ENCODE assay signal across 8 cellular contexts in genomic region chr7:151115121-151115835, GRCh38. TPM values are rescaled to one million over a fixed set of nuclear protein-coding genes. Genes with fewer than 3 reads are reported as not detected.
A peak's percentile ranks its signal among the peaks of the same experiment; 100 is the strongest.
DNase-seq lines count a peak whose midpoint lies in the region; ATAC-seq, FAIRE-seq and TF ChIP-seq lines count a peak whose summit lies in the region.

No MANE protein-coding gene starts in this region.

- no peak for FAIRE-seq in small intestine (lab: Jason Lieb, UNC)

- H3K36me3 ChIP-seq in small intestine (ENCODE audit: control insufficient read depth in 2 of 2, insufficient read depth in 2 of 2, low read length in 2 of 2), result peaks cover 3% of the 10 kb centered on the region in 2 donors

- DNase-seq in GM12865 (ENCODE audit: low read depth) (peak; percentile 41), foreskin keratinocyte (no peak), small intestine (peak; percentile 27), midbrain (lab: John Stamatoyannopoulos, UW) (no peak), NCI-H1092 treated with DMSO at 0.1 percent for 48 hours (lab: John Stamatoyannopoulos, UW) (no peak), NCI-H1417 treated with DMSO at 0.1 percent for 48 hours (lab: John Stamatoyannopoulos, UW) (no peak)
- DNase-seq in activated CD4-positive, alpha-beta T cell treated with anti-CD3 and anti-CD28 coated beads, Interleukin-2, amount 50 U/mL, for 48 hours, result peak; percentile 31 to 46
- DNase-seq in activated CD4-positive, CD25-positive, alpha-beta regulatory T cell treated with anti-CD3 and anti-CD28 coated beads, Interleukin-2, amount 50 U/mL, for 72 hours, result no peak

- WGBS in small intestine, 3 donors, result 9 to 11% (median 10%) methylated on average over 78 to 114 of the region's 114 CpGs

- H3K4me1 ChIP-seq in foreskin keratinocyte, result peaks cover 9% of the 10 kb centered on the region
- no peaks in the 10 kb centered on the region for H3K4me1 ChIP-seq in small intestine (ENCODE audit: control insufficient read depth in 2 of 2, insufficient read depth in 1 of 2, low read depth in 1 of 2, low read length in 1 of 2)

- peak overlapping the region; percentile 57 for H3K27ac ChIP-seq in foreskin keratinocyte
- H3K27ac ChIP-seq in small intestine (ENCODE audit: low read depth in 1 of 2, low read length in 1 of 2), result no peak overlapping the region

- H3K9me3 ChIP-seq in small intestine (ENCODE audit: control insufficient read depth, low read depth), result no peaks in the 10 kb centered on the region

- H3K27me3 ChIP-seq in foreskin keratinocyte (no peaks in the 10 kb centered on the region), small intestine (ENCODE audit: control insufficient read depth in 2 of 2, insufficient read depth in 2 of 2, low read length in 2 of 2) (no peaks in the 10 kb centered on the region)

- no peak for TF ChIP-seq CTCF in GM12865 (IDR thresholded peaks at IDR 0.05; ENCODE audit: insufficient read depth, low read depth, low read length, missing control alignments)
- TF ChIP-seq CTCF in foreskin keratinocyte (conservative IDR thresholded peaks at IDR 0.05), result no peak

- H3K4me3 ChIP-seq in GM12865 (ENCODE audit: low read depth, low read length), result no peak overlapping the region
- H3K4me3 ChIP-seq in small intestine (ENCODE audit: low read depth in 1 of 2, low read length in 2 of 2), result peak overlapping the region; percentile 20 to 54

- ATAC-seq in foreskin keratinocyte, result peak; percentile 0

RNA-seq across cellular contexts. Expression of gene AGAP3, which starts 29.0 kb away (rescaled TPM):
- total RNA-seq in foreskin keratinocyte, result 105 and 106 TPM in 2 replicates
- polyA plus RNA-seq in foreskin keratinocyte (116 and 124 TPM in 2 replicates), small intestine (10 to 100 TPM; 46.5 to 57.9 (median 54.9) TPM)

RNA-seq across cellular contexts. Expression of gene TMUB1, which starts 32.0 kb away (rescaled TPM):
- 38.8 and 39.7 TPM in 2 replicates for total RNA-seq in foreskin keratinocyte
- polyA plus RNA-seq in foreskin keratinocyte (74.3 and 83.3 TPM in 2 replicates), small intestine (100 to 1,000 TPM in 1 of 3 donors, 10 to 100 TPM in 2; 66.4 to 144 (median 77.4) TPM)

RNA-seq across cellular contexts. Expression of gene FASTK, which starts 34.7 kb away (rescaled TPM):
- total RNA-seq in foreskin keratinocyte, result 49.4 and 55.2 TPM in 2 replicates
- polyA plus RNA-seq in foreskin keratinocyte (64.6 and 71.5 TPM in 2 replicates), small intestine (100 to 1,000 TPM; 114 to 248 (median 139) TPM)

RNA-seq across cellular contexts. Expression of gene GBX1, which starts 52.2 kb away (rescaled TPM):
- not detected in 2 replicates for total RNA-seq in foreskin keratinocyte
- polyA plus RNA-seq in foreskin keratinocyte (not detected in 2 replicates), small intestine (not detected)

RNA-seq across cellular contexts. Expression of gene SLC4A2, which starts 55.9 kb away (rescaled TPM):
- 70.8 and 83.6 TPM in 2 replicates for total RNA-seq in foreskin keratinocyte
- polyA plus RNA-seq in foreskin keratinocyte, result 81.1 and 86.5 TPM in 2 replicates
- 100 to 1,000 TPM in 2 of 3 donors, 10 to 100 TPM in 1; 91.5 to 132 (median 101) TPM for polyA plus RNA-seq in small intestine

Comparison
In these comparisons a context has a peak if more than half of its experiments do, and no peak if none do; other contexts are left out.
1. DNase-seq: peak in GM12865 (single experiment), activated CD4-positive, alpha-beta T cell treated with anti-CD3 and anti-CD28 coated beads, Interleukin-2, amount 50 U/mL, for 48 hours (2 of 2) and small intestine (single experiment); none in foreskin keratinocyte (0 of 2), midbrain (single experiment), NCI-H1092 treated with DMSO at 0.1 percent for 48 hours (single experiment), NCI-H1417 treated with DMSO at 0.1 percent for 48 hours (single experiment) and activated CD4-positive, CD25-positive, alpha-beta regulatory T cell treated with anti-CD3 and anti-CD28 coated beads, Interleukin-2, amount 50 U/mL, for 72 hours (single experiment).